31 cellular contexts compared by ENCODE assay signal in genomic region chr14:100715332-100715731, GRCh38. TPM values are rescaled to one million over a fixed set of nuclear protein-coding genes. Genes with fewer than 3 reads are reported as not detected.
"Had no signal": no experiment of that assay in that cellular context is flagged by ENCODE, and none has a peak within 500 bp of the region (broad histone marks: within the 10 kb centered on the region; RNA-seq: fewer than 3 reads in every experiment).

No MANE protein-coding gene starts in this region.

- H3K36me3 Mint-ChIP-seq: naive thymus-derived CD4-positive, alpha-beta T cell; stimulated activated memory B cell treated with anti-CD40 and anti-IgM and Interleukin-4, amounts not matched to agents 10 μg/mL and 1 μg/mL and 100 μg/mL, for 72 hours had no signal

- H3K4me3 ChIP-seq: esophagus muscularis mucosa, gastrocnemius medialis, lung, psoas muscle, spleen, testis, tibial nerve, upper lobe of right lung, vagina had no signal

- H3K4me1 ChIP-seq: esophagus muscularis mucosa, parathyroid adenoma, psoas muscle, tibial nerve, upper lobe of right lung, vagina had no signal

- H3K9ac ChIP-seq: parathyroid adenoma had no signal

- H3K9me3 ChIP-seq: gastrocnemius medialis, psoas muscle, testis, tibial nerve, upper lobe of right lung, vagina had no signal

- H3K36me3 ChIP-seq: esophagus muscularis mucosa, gastrocnemius medialis, spleen, tibial nerve, upper lobe of right lung, vagina had no signal

- H3K27me3 ChIP-seq: testis, vagina had no signal

- H3K9me3 Mint-ChIP-seq: dendritic cell treated with granulocyte-macrophage colony-stimulating factor and Interleukin-4, amounts not matched to agents 40 ng/mL and 50 ng/mL, for 4 days; neural crest cell; stimulated activated naive CD8-positive, alpha-beta T cell treated with anti-CD3 and anti-CD28 coated beads, Interleukin-15, amount 100 ng/mL, for 72 hours had no signal

- H3K79me2 ChIP-seq: parathyroid adenoma had no signal

- ATAC-seq: effector memory CD8-positive, alpha-beta T cell; gastrocnemius medialis; left colon; left ventricle myocardium superior; naive thymus-derived CD4-positive, alpha-beta T cell; psoas muscle; sciatic nerve; stimulated activated memory B cell treated with anti-CD40 and anti-IgM and Interleukin-4, amounts not matched to agents 10 μg/mL and 1 μg/mL and 100 μg/mL, for 72 hours; stimulated activated naive CD8-positive, alpha-beta T cell treated with anti-CD3 and anti-CD28 coated beads, Interleukin-15, amount 100 ng/mL, for 72 hours; upper lobe of right lung had no signal

- H2AFZ ChIP-seq: parathyroid adenoma had no signal

- H3K4me3 Mint-ChIP-seq: dendritic cell treated with granulocyte-macrophage colony-stimulating factor and Interleukin-4, amounts not matched to agents 40 ng/mL and 50 ng/mL, for 4 days; effector memory CD8-positive, alpha-beta T cell; naive thymus-derived CD4-positive, alpha-beta T cell; neural crest cell; stimulated activated memory B cell treated with anti-CD40 and anti-IgM and Interleukin-4, amounts not matched to agents 10 μg/mL and 1 μg/mL and 100 μg/mL, for 72 hours; stimulated activated naive CD8-positive, alpha-beta T cell treated with anti-CD3 and anti-CD28 coated beads, Interleukin-15, amount 100 ng/mL, for 72 hours had no signal

- H3K27ac Mint-ChIP-seq: dendritic cell treated with granulocyte-macrophage colony-stimulating factor and Interleukin-4, amounts not matched to agents 40 ng/mL and 50 ng/mL, for 4 days; effector memory CD8-positive, alpha-beta T cell; naive thymus-derived CD4-positive, alpha-beta T cell; stimulated activated memory B cell treated with anti-CD40 and anti-IgM and Interleukin-4, amounts not matched to agents 10 μg/mL and 1 μg/mL and 100 μg/mL, for 72 hours; stimulated activated naive CD8-positive, alpha-beta T cell treated with anti-CD3 and anti-CD28 coated beads, Interleukin-15, amount 100 ng/mL, for 72 hours had no signal

- FAIRE-seq: colon had no signal

- DNase-seq: effector memory CD8-positive, alpha-beta T cell; gastrocnemius medialis; left colon; left ventricle myocardium superior; mesenchymal stem cell; midbrain; naive thymus-derived CD4-positive, alpha-beta T cell; occipital lobe; psoas muscle; retina; spleen; stimulated activated CD4-positive, alpha-beta T cell treated with anti-CD3 and anti-CD28 coated beads, Interleukin-15, amount 100 ng/mL, for 24 hours; stimulated activated CD4-positive, alpha-beta T cell treated with anti-CD3 and anti-CD28 coated beads, Interleukin-1b, Interleukin-23, amount 100 ng/mL, for 48 hours; stimulated activated CD4-positive, alpha-beta T cell treated with anti-CD3 and anti-CD28 coated beads, Interleukin-4, amount 100 ng/mL, for 24 hours; stimulated activated naive CD8-positive, alpha-beta T cell treated with anti-CD3 and anti-CD28 coated beads, Interleukin-15, amount 100 ng/mL, for 72 hours; testis; upper lobe of right lung had no signal

- H3K27ac ChIP-seq: epithelial cell of prostate, esophagus muscularis mucosa, gastrocnemius medialis, parathyroid adenoma, psoas muscle, spleen, testis, tibial nerve, upper lobe of right lung, vagina had no signal

RNA-seq across cellular contexts. Expression of gene DLK1, which starts 11.4 kb away (rescaled TPM):
- total RNA-seq: fibroblast of villous mesenchyme; kidney epithelial cell; left colon; naive thymus-derived CD4-positive, alpha-beta T cell; subcutaneous adipose tissue; tibial nerve; upper lobe of right lung had no signal
- polyA plus RNA-seq: naive thymus-derived CD4-positive, alpha-beta T cell; spleen had no signal
